7 cellular contexts compared by ENCODE assay signal in the genomic region with DNA sequence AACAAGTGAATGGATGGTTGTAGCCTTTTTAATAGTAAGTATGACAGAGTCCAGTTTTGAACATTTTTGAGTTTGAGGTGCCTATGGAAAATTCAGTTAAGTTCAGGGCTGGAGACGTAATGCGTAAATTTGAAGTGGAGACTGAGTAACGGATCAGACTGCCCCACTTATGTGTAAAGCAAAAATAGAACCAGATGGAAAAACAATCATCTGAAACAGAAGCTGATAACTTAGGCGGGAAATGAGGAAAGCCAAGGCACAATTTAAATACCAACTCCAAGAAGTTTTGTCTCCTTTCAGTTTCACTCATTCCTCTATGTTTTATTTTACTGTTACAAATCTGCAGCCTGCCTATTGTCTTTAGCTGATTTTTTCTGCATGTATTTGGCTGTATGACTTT. TPM values are rescaled to one million over a fixed set of nuclear protein-coding genes. Genes with fewer than 3 reads are reported as not detected.
DNase-seq lines count a peak whose midpoint lies in the region; ATAC-seq and TF ChIP-seq lines count a peak whose summit lies in the region.

No MANE protein-coding gene starts in this region.

- no peak for TF ChIP-seq CTCF in heart right ventricle (IDR thresholded peaks at IDR 0.05)
- TF ChIP-seq CTCF in lower leg skin (IDR thresholded peaks at IDR 0.05), result no peak

- H3K27me3 ChIP-seq in HAP-1 (ENCODE audit: low read depth) (no peaks in the 10 kb centered on the region), heart right ventricle (peaks cover 0 to 35% (median 0%) of the 10 kb centered on the region in 7 donors), skeletal muscle tissue (ENCODE audit: control insufficient read depth in 3 of 3, insufficient read depth in 3 of 3, low read length in 3 of 3) (no peaks in the 10 kb centered on the region)

- intact Hi-C loops in activated CD4-positive, alpha-beta memory T cell treated with anti-CD3 and anti-CD28 coated beads for 36 hours (cut with micrococcal nuclease), result loop anchor here (5.0 to 10.0 kb wide), 2 partner anchors 130 to 1328 kb away; a partner anchor contains a TSS
- intact Hi-C loops in heart right ventricle (cut with DNase I) (loop anchor here in 6 of 10 donors (2.0 to 10.0 kb wide), 4 partner anchors 140 to 195 kb away; a partner anchor contains a TSS), lower leg skin (cut with DNase I; ENCODE audit: low total_unique reads) (no loop called here)

- H3K4me1 Mint-ChIP-seq in activated CD4-positive, alpha-beta memory T cell treated with anti-CD3 and anti-CD28 coated beads for 36 hours (ENCODE audit: low read depth), result peaks cover 25% of the 10 kb centered on the region

- H3K4me3 Mint-ChIP-seq in activated CD4-positive, alpha-beta memory T cell treated with anti-CD3 and anti-CD28 coated beads for 36 hours, result peak overlapping the region; percentile 81

- peak overlapping the region in 8 of 10 donors; percentile 81 to 92 (median 89) for H3K27ac ChIP-seq in heart right ventricle
- H3K27ac ChIP-seq in skeletal muscle tissue (ENCODE audit: low read depth, low read length), result peak overlapping the region; percentile 68

- DNase-seq in HAP-1 (ENCODE audit: low spot score in 2 of 2), result no peak
- no peak for DNase-seq in activated CD4-positive, alpha-beta memory T cell treated with anti-CD3 and anti-CD28 coated beads for 36 hours
- DNase-seq in heart right ventricle, result no peak
- no peak for DNase-seq in lower leg skin (ENCODE audit: low spot score in 2 of 2)
- DNase-seq in glomerular visceral epithelial cell (ENCODE audit: extremely low spot score), result no peak
- no peak for DNase-seq in NCI-H446 treated with DMSO at 0.1 percent for 48 hours (lab: John Stamatoyannopoulos, UW)

- CTCF ChIA-PET in activated CD4-positive, alpha-beta memory T cell treated with anti-CD3 and anti-CD28 coated beads for 36 hours (lab: Charles Lee), result no interaction called here

- H3K36me3 ChIP-seq in HAP-1 (replicated peaks) (no peaks in the 10 kb centered on the region), heart right ventricle (peaks cover 0 to 19% (median 0%) of the 10 kb centered on the region in 9 donors), skeletal muscle tissue (ENCODE audit: control insufficient read depth in 3 of 3, insufficient read depth in 3 of 3, low read length in 3 of 3) (peaks cover under 1 to 5% (median 2%) of the 10 kb centered on the region in 3 donors)

- no peaks in the 10 kb centered on the region for H3K9me3 ChIP-seq in HAP-1
- H3K9me3 ChIP-seq in heart right ventricle, result no peaks in the 10 kb centered on the region
- H3K9me3 ChIP-seq in skeletal muscle tissue (ENCODE audit: control insufficient read depth in 3 of 3, low read length in 3 of 3), result no peaks in the 10 kb centered on the region

- peaks cover 3% of the 10 kb centered on the region for H3K36me3 Mint-ChIP-seq in activated CD4-positive, alpha-beta memory T cell treated with anti-CD3 and anti-CD28 coated beads for 36 hours

- peak; percentile 13 to 76 (median 45) for ATAC-seq in heart right ventricle

- peaks cover under 1% of the 10 kb centered on the region for H3K27me3 Mint-ChIP-seq in activated CD4-positive, alpha-beta memory T cell treated with anti-CD3 and anti-CD28 coated beads for 36 hours

- TF ChIP-seq POLR2A in lower leg skin (IDR thresholded peaks at IDR 0.05), result no peak

- WGBS in heart right ventricle, 2 donors, result 4 to 13% methylated on average over 4 of the region's 4 CpGs
- 65 to 69% methylated on average over 4 of the region's 4 CpGs for WGBS in lower leg skin, 2 donors

- H3K27ac Mint-ChIP-seq in activated CD4-positive, alpha-beta memory T cell treated with anti-CD3 and anti-CD28 coated beads for 36 hours, result no peak overlapping the region

- POLR2A ChIA-PET in activated CD4-positive, alpha-beta memory T cell treated with anti-CD3 and anti-CD28 coated beads for 36 hours (lab: Charles Lee), result no interaction called here

- H3K4me1 ChIP-seq in HAP-1, result peaks cover 15% of the 10 kb centered on the region
- peaks cover 0 to 41% (median 20%) of the 10 kb centered on the region in 9 donors for H3K4me1 ChIP-seq in heart right ventricle
- H3K4me1 ChIP-seq in skeletal muscle tissue (ENCODE audit: control insufficient read depth in 3 of 3, insufficient read depth in 3 of 3, low read length in 3 of 3), result peaks cover 16 to 36% (median 23%) of the 10 kb centered on the region in 3 donors

- H3K9ac ChIP-seq in skeletal muscle tissue (ENCODE audit: low read depth in 1 of 3, low read length in 3 of 3), result peak overlapping the region; percentile 36 to 85 (median 76)

- in situ Hi-C loops in HAP-1 (cut with MboI; ENCODE audit: low sequenced_read_pairs), result no loop called here

- H3K9me3 Mint-ChIP-seq in activated CD4-positive, alpha-beta memory T cell treated with anti-CD3 and anti-CD28 coated beads for 36 hours, result no peaks in the 10 kb centered on the region

- H3K4me3 ChIP-seq in HAP-1 (peak overlapping the region; percentile 64), heart right ventricle (peak overlapping the region in 9 of 10 donors; percentile 70 to 98 (median 80)), skeletal muscle tissue (ENCODE audit: low read length in 3 of 3) (peak overlapping the region; percentile 78 to 85 (median 84)), lower leg skin (ENCODE audit: low read depth, poor library complexity, severe bottlenecking) (no peak overlapping the region)

RNA-seq across cellular contexts. Expression of a gene that starts 1.2 kb away (rescaled TPM):
- total RNA-seq in activated CD4-positive, alpha-beta memory T cell treated with anti-CD3 and anti-CD28 coated beads for 36 hours, result 10 to 100 TPM; 13.9 to 14.3 TPM
- 100 to 1,000 TPM in 2 of 10 donors, 10 to 100 TPM in 8; 75.9 to 124 (median 91.8) TPM for total RNA-seq in heart right ventricle
- 10 to 100 TPM; 14.3 to 19.9 TPM for polyA plus RNA-seq in heart right ventricle
- total RNA-seq in skeletal muscle tissue, result 75.7 TPM
- 1 to 10 TPM; 5.6 to 9.0 (median 6.8) TPM for total RNA-seq in lower leg skin

RNA-seq across cellular contexts. Expression of a gene that starts 14.2 kb away (rescaled TPM):
- not detected for total RNA-seq in activated CD4-positive, alpha-beta memory T cell treated with anti-CD3 and anti-CD28 coated beads for 36 hours
- total RNA-seq in heart right ventricle, result 1 to 10 TPM in 8 of 10 donors, under 1 TPM in 2; 0.83 to 2.0 (median 1.5) TPM
- polyA plus RNA-seq in heart right ventricle, result under 1 TPM; 0.16 to 0.80 TPM
- total RNA-seq in skeletal muscle tissue, result 0.52 TPM
- total RNA-seq in lower leg skin, result 10 to 100 TPM in 3 of 4 donors, 1 to 10 TPM in 1; 8.5 to 31.8 (median 11.8) TPM

RNA-seq across cellular contexts. Expression of a gene that starts 16.7 kb away (rescaled TPM):
- total RNA-seq in activated CD4-positive, alpha-beta memory T cell treated with anti-CD3 and anti-CD28 coated beads for 36 hours, result under 1 TPM in 1 of 2 experiments, not detected in 1; 0.19 TPM
- under 1 TPM in 9 of 10 donors, not detected in 1; 0.08 to 0.57 (median 0.26) TPM for total RNA-seq in heart right ventricle
- 1 to 10 TPM in 1 of 2 donors, under 1 TPM in 1; 0.16 to 1.5 TPM for polyA plus RNA-seq in heart right ventricle
- total RNA-seq in skeletal muscle tissue, result 1.0 TPM
- not detected for total RNA-seq in lower leg skin
